ENCODE assay signal across 9 cellular contexts in the genomic region with DNA sequence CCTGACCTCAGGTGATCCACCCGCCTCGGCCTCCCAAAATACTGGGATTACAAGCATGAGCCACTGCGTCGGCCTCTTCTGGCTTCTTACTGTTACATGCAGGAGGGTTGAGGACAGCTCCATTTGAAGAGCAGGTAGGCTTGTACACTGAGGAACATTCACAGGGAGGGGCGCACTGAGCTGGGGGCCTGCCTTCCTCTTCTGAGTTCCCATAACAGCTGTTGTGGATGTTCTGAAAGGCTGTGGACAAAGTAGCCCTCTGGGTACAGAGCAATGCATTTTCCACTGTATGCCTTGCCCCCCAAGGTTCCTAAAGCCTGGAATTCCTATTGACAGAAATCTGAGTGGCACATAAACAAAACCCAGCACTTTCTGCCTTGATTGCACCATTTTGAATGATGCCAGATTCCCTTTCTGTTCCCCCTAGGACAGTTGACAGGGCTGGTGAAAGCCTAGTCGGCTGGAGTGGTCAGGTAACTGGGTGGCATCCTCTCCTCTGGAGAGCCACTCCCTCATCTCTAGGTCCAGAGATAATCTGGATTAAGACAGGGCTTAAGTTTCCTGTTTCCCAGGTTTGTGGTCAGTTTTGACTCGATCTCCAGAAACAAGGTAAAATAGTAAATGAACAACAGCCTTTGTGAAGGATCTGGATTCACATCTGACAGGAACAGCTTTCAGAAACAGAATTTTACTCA. TPM values are rescaled to one million over a fixed set of nuclear protein-coding genes. Genes with fewer than 3 reads are reported as not detected.
A peak's percentile ranks its signal among the peaks of the same experiment; 100 is the strongest.
DNase-seq lines count a peak whose midpoint lies in the region; ATAC-seq and TF ChIP-seq lines count a peak whose summit lies in the region.
"Had no signal": no experiment of that assay in that cellular context is flagged by ENCODE, and none has a peak within 500 bp of the region (broad histone marks: within the 10 kb centered on the region; RNA-seq: fewer than 3 reads in every experiment).

No MANE protein-coding gene starts in this region.

- H3K27me3 Mint-ChIP-seq in T-helper 2 cell treated with Interferon-gamma antibody and Interleukin-4, amounts not matched to agents 5 μg/mL and 100 μg/mL, for 36 hours (ENCODE audit: low read depth) = no peaks in the 10 kb centered on the region
- H3K27me3 Mint-ChIP-seq in stimulated activated naive B cell treated with anti-CD40 and anti-IgM and Interleukin-4, amounts not matched to agents 10 μg/mL and 1 μg/mL and 100 μg/mL, for 72 hours = no peaks in the 10 kb centered on the region

- H3K4me1 ChIP-seq in hepatocyte (ENCODE audit: insufficient read depth) = peaks cover 7% of the 10 kb centered on the region

- TF ChIP-seq CTCF in VCaP (conservative IDR thresholded peaks at IDR 0.05) = no peak
- TF ChIP-seq CTCF in hepatocyte (IDR thresholded peaks at IDR 0.05; ENCODE audit: poor library complexity) = no peak

- H3K9me3 ChIP-seq in hepatocyte (ENCODE audit: low read depth) = no peaks in the 10 kb centered on the region
- H3K9me3 ChIP-seq: BE2C had no signal

- H3K9me2 ChIP-seq in hepatocyte (replicated peaks; ENCODE audit: insufficient read depth) = no peaks in the 10 kb centered on the region

- H3K4me2 ChIP-seq in hepatocyte = no peak overlapping the region

- H3K27ac ChIP-seq in VCaP (peak overlapping the region; percentile 100), hepatocyte (peak overlapping the region; percentile 73)

- H2AFZ ChIP-seq in hepatocyte = peak overlapping the region; percentile 74

- ATAC-seq in stimulated activated naive B cell treated with anti-CD40 and anti-IgM and Interleukin-4, amounts not matched to agents 10 μg/mL and 1 μg/mL and 100 μg/mL, for 72 hours (replicated peaks) = no peak
- no peak for ATAC-seq in GM19324 (IDR thresholded peaks at IDR 0.05; ENCODE audit: low FRiP score, unreplicated experiment)

- peak overlapping the region; percentile 52 for H3K27ac Mint-ChIP-seq in T-helper 2 cell treated with Interferon-gamma antibody and Interleukin-4, amounts not matched to agents 5 μg/mL and 100 μg/mL, for 36 hours
- H3K27ac Mint-ChIP-seq in stimulated activated naive B cell treated with anti-CD40 and anti-IgM and Interleukin-4, amounts not matched to agents 10 μg/mL and 1 μg/mL and 100 μg/mL, for 72 hours = peak overlapping the region; percentile 65

- peak overlapping the region; percentile 75 for H3K4me3 Mint-ChIP-seq in T-helper 2 cell treated with Interferon-gamma antibody and Interleukin-4, amounts not matched to agents 5 μg/mL and 100 μg/mL, for 36 hours
- peak overlapping the region; percentile 75 to 78 for H3K4me3 Mint-ChIP-seq in stimulated activated naive B cell treated with anti-CD40 and anti-IgM and Interleukin-4, amounts not matched to agents 10 μg/mL and 1 μg/mL and 100 μg/mL, for 72 hours

- no peaks in the 10 kb centered on the region for H4K20me1 ChIP-seq in hepatocyte (ENCODE audit: insufficient read depth, poor library complexity, severe bottlenecking)

- no peaks in the 10 kb centered on the region for H3K9me3 Mint-ChIP-seq in T-helper 2 cell treated with Interferon-gamma antibody and Interleukin-4, amounts not matched to agents 5 μg/mL and 100 μg/mL, for 36 hours
- no peaks in the 10 kb centered on the region for H3K9me3 Mint-ChIP-seq in stimulated activated naive B cell treated with anti-CD40 and anti-IgM and Interleukin-4, amounts not matched to agents 10 μg/mL and 1 μg/mL and 100 μg/mL, for 72 hours

- no peak overlapping the region for H3K4me3 ChIP-seq in hepatocyte

- peaks cover 32% of the 10 kb centered on the region for H3K4me1 Mint-ChIP-seq in T-helper 2 cell treated with Interferon-gamma antibody and Interleukin-4, amounts not matched to agents 5 μg/mL and 100 μg/mL, for 36 hours (ENCODE audit: low read depth)
- H3K4me1 Mint-ChIP-seq in stimulated activated naive B cell treated with anti-CD40 and anti-IgM and Interleukin-4, amounts not matched to agents 10 μg/mL and 1 μg/mL and 100 μg/mL, for 72 hours = peaks cover 25 to 47% of the 10 kb centered on the region in 2 donors

- peaks cover 38% of the 10 kb centered on the region for H3K36me3 Mint-ChIP-seq in T-helper 2 cell treated with Interferon-gamma antibody and Interleukin-4, amounts not matched to agents 5 μg/mL and 100 μg/mL, for 36 hours (ENCODE audit: low read depth)
- peaks cover 22 to 37% of the 10 kb centered on the region in 2 donors for H3K36me3 Mint-ChIP-seq in stimulated activated naive B cell treated with anti-CD40 and anti-IgM and Interleukin-4, amounts not matched to agents 10 μg/mL and 1 μg/mL and 100 μg/mL, for 72 hours

- no peak for DNase-seq in T-helper 2 cell treated with Interferon-gamma antibody and Interleukin-4, amounts not matched to agents 5 μg/mL and 100 μg/mL, for 36 hours (ENCODE audit: low spot score)
- DNase-seq in T-helper 2 cell = no peak
- DNase-seq in hepatocyte (ENCODE audit: low spot score) = no peak
- DNase-seq in stimulated activated naive B cell treated with anti-CD40 and anti-IgM and Interleukin-4, amounts not matched to agents 10 μg/mL and 1 μg/mL and 100 μg/mL, for 72 hours = no peak
- DNase-seq in NAMALWA (ENCODE audit: low spot score) = no peak
- no peak for DNase-seq in NCI-H2196 treated with DMSO at 0.1 percent for 48 hours (lab: John Stamatoyannopoulos, UW; ENCODE audit: unreplicated experiment)

- WGBS in hepatocyte (ENCODE audit: low lambda C conversion rate, missing lambda C conversion rate) = 89% methylated on average over 7 of the region's 7 CpGs

- no peaks in the 10 kb centered on the region for H3K36me3 ChIP-seq in hepatocyte (replicated peaks; ENCODE audit: insufficient read depth, low read depth)

- no peaks in the 10 kb centered on the region for H3K27me3 ChIP-seq in hepatocyte
- H3K27me3 ChIP-seq: BE2C had no signal

- no peaks in the 10 kb centered on the region for H3K79me2 ChIP-seq in hepatocyte

RNA-seq across cellular contexts. Expression of gene CDK5R1, which starts 1.4 kb away (rescaled TPM):
- 1.1 and 1.3 TPM in 2 replicates for total RNA-seq in hepatocyte
- 0.80 and 1.0 TPM in 2 replicates for polyA plus RNA-seq in hepatocyte

RNA-seq across cellular contexts. Expression of gene PSMD11, which starts 41.1 kb away (rescaled TPM):
- total RNA-seq in hepatocyte = 61.6 and 62.0 TPM in 2 replicates
- polyA plus RNA-seq in hepatocyte = 141 and 145 TPM in 2 replicates
